28 cellular contexts compared by ENCODE assay signal in the genomic region with DNA sequence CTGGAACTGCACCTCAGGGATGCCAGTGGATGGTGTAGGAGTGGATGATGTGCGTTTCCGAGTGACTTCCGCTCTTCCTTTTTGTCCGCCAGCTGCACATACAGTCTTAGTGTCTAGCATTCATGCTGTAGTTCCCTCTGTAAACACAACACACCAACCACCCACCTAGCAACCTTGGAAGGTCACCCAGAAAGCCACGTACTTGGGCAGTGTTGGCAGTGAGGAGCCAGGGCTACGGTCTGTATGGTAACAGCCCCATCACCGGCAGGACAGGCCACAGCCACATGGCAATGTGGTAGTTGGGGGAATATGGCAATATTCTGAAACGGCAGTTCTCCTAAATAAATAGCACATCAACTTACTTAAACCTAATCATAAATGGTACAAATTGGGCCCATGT.
"Had no signal": no experiment of that assay in that cellular context is flagged by ENCODE, and none has a peak within 500 bp of the region (broad histone marks: within the 10 kb centered on the region; RNA-seq: fewer than 3 reads in every experiment).

No MANE protein-coding gene starts in this region.

- ATAC-seq: left cardiac atrium; left lobe of liver; lower lobe of right lung; naive thymus-derived CD8-positive, alpha-beta T cell; right cardiac atrium; sciatic nerve had no signal

- H3K4me3 ChIP-seq: lower lobe of right lung, neural progenitor cell, ovary, skin epidermis, suprapubic skin, thoracic aorta, tibial artery, upper lobe of left lung, vagina had no signal

- H3K9me3 Mint-ChIP-seq: naive thymus-derived CD8-positive, alpha-beta T cell; nephron progenitor cell; neural progenitor cell; stimulated activated naive CD8-positive, alpha-beta T cell treated with anti-CD3 and anti-CD28 coated beads, Interleukin-15, Interleukin-2, amounts not matched to agents 100 ng/mL and 50 ng/mL, for 24 hours had no signal

- H3K27me3 ChIP-seq: neural progenitor cell, neutrophil, ovary, suprapubic skin, tibial artery, upper lobe of left lung, vagina had no signal

- DNase-seq: hypothalamus; islet precursor cell; left cardiac atrium; lower lobe of right lung; mammary epithelial cell; mesenchymal stem cell; naive thymus-derived CD8-positive, alpha-beta T cell; nephron progenitor cell; occipital lobe; ovary; retina; right cardiac atrium; stimulated activated CD4-positive, alpha-beta T cell treated with anti-CD3 and anti-CD28 coated beads, Interleukin-12 subunit alpha, Interleukin-12 subunit beta, amount 100 ng/mL, for 4 hours; stimulated activated CD4-positive, alpha-beta T cell treated with anti-CD3 and anti-CD28 coated beads, Interleukin-15, amount 100 ng/mL, for 24 hours; stimulated activated CD4-positive, alpha-beta T cell treated with anti-CD3 and anti-CD28 coated beads, Interleukin-2, amount 100 ng/mL, for 24 hours; stimulated activated CD4-positive, alpha-beta T cell treated with anti-CD3 and anti-CD28 coated beads, Interleukin-4, amount 100 ng/mL, for 1 hour; stimulated activated naive CD4-positive, alpha-beta T cell; tibial artery; upper lobe of left lung had no signal

- H3K27ac ChIP-seq: lower lobe of right lung, neural progenitor cell, neutrophil, ovary, tibial artery, upper lobe of left lung, vagina had no signal

- H3K27ac Mint-ChIP-seq: nephron progenitor cell; neural progenitor cell; stimulated activated naive CD8-positive, alpha-beta T cell treated with anti-CD3 and anti-CD28 coated beads, Interleukin-15, Interleukin-2, amounts not matched to agents 100 ng/mL and 50 ng/mL, for 24 hours had no signal

- H3K9me3 ChIP-seq: lower lobe of right lung, neutrophil, ovary, suprapubic skin, thoracic aorta, tibial artery, upper lobe of left lung, vagina had no signal

- H3K4me1 Mint-ChIP-seq: naive thymus-derived CD8-positive, alpha-beta T cell had no signal

- H3K36me3 Mint-ChIP-seq: naive thymus-derived CD8-positive, alpha-beta T cell; neural progenitor cell had no signal

- H3K4me3 Mint-ChIP-seq: naive thymus-derived CD8-positive, alpha-beta T cell; nephron progenitor cell; stimulated activated naive CD8-positive, alpha-beta T cell treated with anti-CD3 and anti-CD28 coated beads, Interleukin-15, Interleukin-2, amounts not matched to agents 100 ng/mL and 50 ng/mL, for 24 hours had no signal

- H3K36me3 ChIP-seq: lower lobe of right lung, neural progenitor cell, neutrophil, ovary, suprapubic skin, thoracic aorta, tibial artery, upper lobe of left lung, vagina had no signal
